Comparison of ENCODE assay signal across 1 cellular context in genomic region chr1:154972517-154973343, GRCh38.
A peak's percentile ranks its signal among the peaks of the same experiment; 100 is the strongest.
TF ChIP-seq lines count a peak whose summit lies in the region.

No MANE protein-coding gene starts in this region.

TF ChIP-seq in HEK293, 187 proteins besides CTCF, POLR2A, EP300 and RAD21 (continued from another document and continues in another):
- TF ChIP-seq, protein P1, sequence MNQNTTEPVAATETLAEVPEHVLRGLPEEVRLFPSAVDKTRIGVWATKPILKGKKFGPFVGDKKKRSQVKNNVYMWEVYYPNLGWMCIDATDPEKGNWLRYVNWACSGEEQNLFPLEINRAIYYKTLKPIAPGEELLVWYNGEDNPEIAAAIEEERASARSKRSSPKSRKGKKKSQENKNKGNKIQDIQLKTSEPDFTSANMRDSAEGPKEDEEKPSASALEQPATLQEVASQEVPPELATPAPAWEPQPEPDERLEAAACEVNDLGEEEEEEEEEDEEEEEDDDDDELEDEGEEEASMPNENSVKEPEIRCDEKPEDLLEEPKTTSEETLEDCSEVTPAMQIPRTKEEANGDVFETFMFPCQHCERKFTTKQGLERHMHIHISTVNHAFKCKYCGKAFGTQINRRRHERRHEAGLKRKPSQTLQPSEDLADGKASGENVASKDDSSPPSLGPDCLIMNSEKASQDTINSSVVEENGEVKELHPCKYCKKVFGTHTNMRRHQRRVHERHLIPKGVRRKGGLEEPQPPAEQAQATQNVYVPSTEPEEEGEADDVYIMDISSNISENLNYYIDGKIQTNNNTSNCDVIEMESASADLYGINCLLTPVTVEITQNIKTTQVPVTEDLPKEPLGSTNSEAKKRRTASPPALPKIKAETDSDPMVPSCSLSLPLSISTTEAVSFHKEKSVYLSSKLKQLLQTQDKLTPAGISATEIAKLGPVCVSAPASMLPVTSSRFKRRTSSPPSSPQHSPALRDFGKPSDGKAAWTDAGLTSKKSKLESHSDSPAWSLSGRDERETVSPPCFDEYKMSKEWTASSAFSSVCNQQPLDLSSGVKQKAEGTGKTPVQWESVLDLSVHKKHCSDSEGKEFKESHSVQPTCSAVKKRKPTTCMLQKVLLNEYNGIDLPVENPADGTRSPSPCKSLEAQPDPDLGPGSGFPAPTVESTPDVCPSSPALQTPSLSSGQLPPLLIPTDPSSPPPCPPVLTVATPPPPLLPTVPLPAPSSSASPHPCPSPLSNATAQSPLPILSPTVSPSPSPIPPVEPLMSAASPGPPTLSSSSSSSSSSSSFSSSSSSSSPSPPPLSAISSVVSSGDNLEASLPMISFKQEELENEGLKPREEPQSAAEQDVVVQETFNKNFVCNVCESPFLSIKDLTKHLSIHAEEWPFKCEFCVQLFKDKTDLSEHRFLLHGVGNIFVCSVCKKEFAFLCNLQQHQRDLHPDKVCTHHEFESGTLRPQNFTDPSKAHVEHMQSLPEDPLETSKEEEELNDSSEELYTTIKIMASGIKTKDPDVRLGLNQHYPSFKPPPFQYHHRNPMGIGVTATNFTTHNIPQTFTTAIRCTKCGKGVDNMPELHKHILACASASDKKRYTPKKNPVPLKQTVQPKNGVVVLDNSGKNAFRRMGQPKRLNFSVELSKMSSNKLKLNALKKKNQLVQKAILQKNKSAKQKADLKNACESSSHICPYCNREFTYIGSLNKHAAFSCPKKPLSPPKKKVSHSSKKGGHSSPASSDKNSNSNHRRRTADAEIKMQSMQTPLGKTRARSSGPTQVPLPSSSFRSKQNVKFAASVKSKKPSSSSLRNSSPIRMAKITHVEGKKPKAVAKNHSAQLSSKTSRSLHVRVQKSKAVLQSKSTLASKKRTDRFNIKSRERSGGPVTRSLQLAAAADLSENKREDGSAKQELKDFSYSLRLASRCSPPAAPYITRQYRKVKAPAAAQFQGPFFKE (tag by site-specific recombination; IDR thresholded peaks at IDR 0.05; ENCODE audit: borderline replicate concordance), result no peak
- TF ChIP-seq ZNF558 (tag by site-specific recombination; IDR thresholded peaks at IDR 0.05), result no peak
- no peak for TF ChIP-seq ZSCAN30 (tag by site-specific recombination; IDR thresholded peaks at IDR 0.05)
- peak; percentile 86 for TF ChIP-seq PRDM1 (tag by site-specific recombination; IDR thresholded peaks at IDR 0.05)
- peak; percentile 51; the same call in 1 of the 2 replicates for TF ChIP-seq GLIS2 (tag by site-specific recombination; IDR thresholded peaks at IDR 0.05)
- TF ChIP-seq SP2 (tag by site-specific recombination; IDR thresholded peaks at IDR 0.05), result peak; percentile 93
- TF ChIP-seq, protein P2, sequence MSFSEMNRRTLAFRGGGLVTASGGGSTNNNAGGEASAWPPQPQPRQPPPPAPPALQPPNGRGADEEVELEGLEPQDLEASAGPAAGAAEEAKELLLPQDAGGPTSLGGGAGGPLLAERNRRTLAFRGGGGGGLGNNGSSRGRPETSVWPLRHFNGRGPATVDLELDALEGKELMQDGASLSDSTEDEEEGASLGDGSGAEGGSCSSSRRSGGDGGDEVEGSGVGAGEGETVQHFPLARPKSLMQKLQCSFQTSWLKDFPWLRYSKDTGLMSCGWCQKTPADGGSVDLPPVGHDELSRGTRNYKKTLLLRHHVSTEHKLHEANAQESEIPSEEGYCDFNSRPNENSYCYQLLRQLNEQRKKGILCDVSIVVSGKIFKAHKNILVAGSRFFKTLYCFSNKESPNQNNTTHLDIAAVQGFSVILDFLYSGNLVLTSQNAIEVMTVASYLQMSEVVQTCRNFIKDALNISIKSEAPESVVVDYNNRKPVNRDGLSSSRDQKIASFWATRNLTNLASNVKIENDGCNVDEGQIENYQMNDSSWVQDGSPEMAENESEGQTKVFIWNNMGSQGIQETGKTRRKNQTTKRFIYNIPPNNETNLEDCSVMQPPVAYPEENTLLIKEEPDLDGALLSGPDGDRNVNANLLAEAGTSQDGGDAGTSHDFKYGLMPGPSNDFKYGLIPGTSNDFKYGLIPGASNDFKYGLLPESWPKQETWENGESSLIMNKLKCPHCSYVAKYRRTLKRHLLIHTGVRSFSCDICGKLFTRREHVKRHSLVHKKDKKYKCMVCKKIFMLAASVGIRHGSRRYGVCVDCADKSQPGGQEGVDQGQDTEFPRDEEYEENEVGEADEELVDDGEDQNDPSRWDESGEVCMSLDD (tag by site-specific recombination; IDR thresholded peaks at IDR 0.05), result no peak
- no peak for TF ChIP-seq SCRT1 (tag by site-specific recombination; IDR thresholded peaks at IDR 0.05; ENCODE audit: borderline replicate concordance)
- no peak for TF ChIP-seq ZNF548 (tag by site-specific recombination; IDR thresholded peaks at IDR 0.05)
- TF ChIP-seq ZNF518A (tag by site-specific recombination; conservative IDR thresholded peaks at IDR 0.05; ENCODE audit: low read depth), result peak; percentile 35; the same call in 1 of the 2 replicates
- no peak for TF ChIP-seq ZNF529 (tag by site-specific recombination; IDR thresholded peaks at IDR 0.05; ENCODE audit: insufficient replicate concordance)
- no peak for TF ChIP-seq ZNF658 (tag by site-specific recombination; IDR thresholded peaks at IDR 0.05)
- TF ChIP-seq SETDB1 (IDR thresholded peaks at IDR 0.05; ENCODE audit: insufficient read length, low read length), result no peak
- no peak for TF ChIP-seq ZNF624 (tag by site-specific recombination; IDR thresholded peaks at IDR 0.05)
- no peak for TF ChIP-seq HOXA7 (CRISPR knock-in tag; IDR thresholded peaks at IDR 0.05; ENCODE audit: borderline replicate concordance)
- no peak for TF ChIP-seq ZSCAN18 (tag by site-specific recombination; IDR thresholded peaks at IDR 0.05)
- TF ChIP-seq ZNF174 (tag by site-specific recombination; IDR thresholded peaks at IDR 0.05), result no peak
- no peak for TF ChIP-seq ZNF792 (tag by site-specific recombination; IDR thresholded peaks at IDR 0.05)
- no peak for TF ChIP-seq REPIN1 (tag by site-specific recombination; IDR thresholded peaks at IDR 0.05; ENCODE audit: low read depth)
- TF ChIP-seq WT1 (tag by site-specific recombination; IDR thresholded peaks at IDR 0.05), result peak; percentile 27; the same call in 1 of the 2 replicates
- TF ChIP-seq, protein P3, sequence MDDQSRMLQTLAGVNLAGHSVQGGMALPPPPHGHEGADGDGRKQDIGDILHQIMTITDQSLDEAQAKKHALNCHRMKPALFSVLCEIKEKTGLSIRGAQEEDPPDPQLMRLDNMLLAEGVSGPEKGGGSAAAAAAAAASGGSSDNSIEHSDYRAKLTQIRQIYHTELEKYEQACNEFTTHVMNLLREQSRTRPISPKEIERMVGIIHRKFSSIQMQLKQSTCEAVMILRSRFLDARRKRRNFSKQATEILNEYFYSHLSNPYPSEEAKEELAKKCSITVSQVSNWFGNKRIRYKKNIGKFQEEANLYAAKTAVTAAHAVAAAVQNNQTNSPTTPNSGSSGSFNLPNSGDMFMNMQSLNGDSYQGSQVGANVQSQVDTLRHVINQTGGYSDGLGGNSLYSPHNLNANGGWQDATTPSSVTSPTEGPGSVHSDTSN (CRISPR knock-in tag; IDR thresholded peaks at IDR 0.05), result no peak
- TF ChIP-seq ZNF621 (tag by site-specific recombination; IDR thresholded peaks at IDR 0.05), result no peak
- no peak for TF ChIP-seq ZNF266 (tag by site-specific recombination; IDR thresholded peaks at IDR 0.05; ENCODE audit: low read depth)
- no peak for TF ChIP-seq ZNF555 (tag by site-specific recombination; conservative IDR thresholded peaks at IDR 0.05)
- TF ChIP-seq IKZF3 (tag by site-specific recombination; IDR thresholded peaks at IDR 0.05), result peak; percentile 63
- TF ChIP-seq OVOL3 (tag by site-specific recombination; IDR thresholded peaks at IDR 0.05), result no peak
- TF ChIP-seq ZFP69B (tag by site-specific recombination; IDR thresholded peaks at IDR 0.05), result no peak; the same call in 1 of the 2 replicates
- TF ChIP-seq ZNF362 (tag by site-specific recombination; IDR thresholded peaks at IDR 0.05), result no peak
- 0 out of 2 replicates have a peak, but pooled peaks have one; percentile 30 for TF ChIP-seq BCL11A (tag by site-specific recombination; IDR thresholded peaks at IDR 0.05; ENCODE audit: low read depth)
- TF ChIP-seq ZNF544 (tag by site-specific recombination; IDR thresholded peaks at IDR 0.05), result no peak
- TF ChIP-seq ZNF629 (tag by site-specific recombination; IDR thresholded peaks at IDR 0.05), result peak; percentile 69
- TF ChIP-seq ZBTB6 (tag by site-specific recombination; IDR thresholded peaks at IDR 0.05), result no peak
- no peak for TF ChIP-seq ZNF654 (tag by site-specific recombination; IDR thresholded peaks at IDR 0.05; ENCODE audit: low read depth)
- TF ChIP-seq ZNF132 (tag by site-specific recombination; IDR thresholded peaks at IDR 0.05; ENCODE audit: borderline replicate concordance), result no peak
- TF ChIP-seq ZXDB (tag by site-specific recombination; IDR thresholded peaks at IDR 0.05), result peak; percentile 73
- TF ChIP-seq ZNF510 (tag by site-specific recombination; IDR thresholded peaks at IDR 0.05; ENCODE audit: insufficient replicate concordance), result no peak
- no peak for TF ChIP-seq ZNF112 (tag by site-specific recombination; IDR thresholded peaks at IDR 0.05)
- no peak for TF ChIP-seq ZNF791 (tag by site-specific recombination; IDR thresholded peaks at IDR 0.05)
- TF ChIP-seq ZNF837 (tag by site-specific recombination; IDR thresholded peaks at IDR 0.05), result no peak
- no peak for TF ChIP-seq ZNF501 (tag by site-specific recombination; IDR thresholded peaks at IDR 0.05)
- peak; percentile 79 for TF ChIP-seq ZNF692 (tag by site-specific recombination; IDR thresholded peaks at IDR 0.05)
- TF ChIP-seq KLF7 (tag by site-specific recombination; IDR thresholded peaks at IDR 0.05; ENCODE audit: borderline replicate concordance), result no peak
